1 cellular context compared by ENCODE assay signal in the genomic region with DNA sequence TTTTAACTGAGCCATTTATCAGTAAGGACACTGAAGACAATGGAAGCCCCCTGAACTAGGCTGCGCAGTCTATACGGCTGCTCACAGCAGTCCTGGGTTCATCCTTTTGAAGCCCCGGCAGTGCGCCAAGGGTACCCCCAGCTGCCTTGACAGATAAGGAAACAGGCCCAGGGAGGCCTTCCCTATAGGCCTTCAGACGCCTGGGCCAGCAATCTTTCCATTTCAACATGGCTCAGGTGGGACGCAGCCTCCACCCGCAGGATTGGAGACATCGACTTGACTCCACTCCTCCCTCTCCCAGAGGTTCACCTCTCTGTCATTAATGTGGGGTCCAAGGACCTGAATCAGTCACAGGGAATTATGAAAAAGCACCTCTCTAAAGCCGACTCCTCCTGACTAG.
TF ChIP-seq lines count a peak whose summit lies in the region.

No MANE protein-coding gene starts in this region.

TF ChIP-seq in HepG2, 621 proteins besides CTCF, POLR2A, EP300 and RAD21:
- TF ChIP-seq NFYB (CRISPR knock-in tag; IDR thresholded peaks at IDR 0.05) (no peak), ZNF331 (CRISPR knock-in tag; IDR thresholded peaks at IDR 0.05) (no peak), ZSCAN31 (CRISPR knock-in tag; IDR thresholded peaks at IDR 0.05; ENCODE audit: low read depth) (0 out of 2 replicates have a peak, but pooled peaks have one; percentile 15), ZFY (CRISPR knock-in tag; IDR thresholded peaks at IDR 0.05) (0 out of 2 replicates have a peak, but pooled peaks have one; percentile 28), EEA1 (CRISPR knock-in tag; IDR thresholded peaks at IDR 0.05; ENCODE audit: borderline replicate concordance) (no peak), MXD4 (CRISPR knock-in tag; IDR thresholded peaks at IDR 0.05) (no peak)
- TF ChIP-seq, protein P1, sequence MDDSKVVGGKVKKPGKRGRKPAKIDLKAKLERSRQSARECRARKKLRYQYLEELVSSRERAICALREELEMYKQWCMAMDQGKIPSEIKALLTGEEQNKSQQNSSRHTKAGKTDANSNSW (CRISPR knock-in tag; IDR thresholded peaks at IDR 0.05; ENCODE audit: borderline replicate concordance): no peak
- TF ChIP-seq, protein P2, sequence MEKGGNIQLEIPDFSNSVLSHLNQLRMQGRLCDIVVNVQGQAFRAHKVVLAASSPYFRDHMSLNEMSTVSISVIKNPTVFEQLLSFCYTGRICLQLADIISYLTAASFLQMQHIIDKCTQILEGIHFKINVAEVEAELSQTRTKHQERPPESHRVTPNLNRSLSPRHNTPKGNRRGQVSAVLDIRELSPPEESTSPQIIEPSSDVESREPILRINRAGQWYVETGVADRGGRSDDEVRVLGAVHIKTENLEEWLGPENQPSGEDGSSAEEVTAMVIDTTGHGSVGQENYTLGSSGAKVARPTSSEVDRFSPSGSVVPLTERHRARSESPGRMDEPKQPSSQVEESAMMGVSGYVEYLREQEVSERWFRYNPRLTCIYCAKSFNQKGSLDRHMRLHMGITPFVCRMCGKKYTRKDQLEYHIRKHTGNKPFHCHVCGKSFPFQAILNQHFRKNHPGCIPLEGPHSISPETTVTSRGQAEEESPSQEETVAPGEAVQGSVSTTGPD (CRISPR knock-in tag; IDR thresholded peaks at IDR 0.05): no peak
- TF ChIP-seq, protein P3, sequence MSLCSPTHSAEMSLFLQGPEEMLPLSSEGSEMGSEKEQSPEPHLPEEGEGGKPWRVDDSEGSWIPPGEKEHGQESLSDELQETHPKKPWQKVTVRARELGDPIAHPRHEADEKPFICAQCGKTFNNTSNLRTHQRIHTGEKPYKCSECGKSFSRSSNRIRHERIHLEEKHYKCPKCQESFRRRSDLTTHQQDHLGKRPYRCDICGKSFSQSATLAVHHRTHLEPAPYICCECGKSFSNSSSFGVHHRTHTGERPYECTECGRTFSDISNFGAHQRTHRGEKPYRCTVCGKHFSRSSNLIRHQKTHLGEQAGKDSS (CRISPR knock-in tag; IDR thresholded peaks at IDR 0.05; ENCODE audit: borderline replicate concordance, low read depth): 0 out of 2 replicates have a peak, but pooled peaks have one; percentile 11
- TF ChIP-seq, protein P4, sequence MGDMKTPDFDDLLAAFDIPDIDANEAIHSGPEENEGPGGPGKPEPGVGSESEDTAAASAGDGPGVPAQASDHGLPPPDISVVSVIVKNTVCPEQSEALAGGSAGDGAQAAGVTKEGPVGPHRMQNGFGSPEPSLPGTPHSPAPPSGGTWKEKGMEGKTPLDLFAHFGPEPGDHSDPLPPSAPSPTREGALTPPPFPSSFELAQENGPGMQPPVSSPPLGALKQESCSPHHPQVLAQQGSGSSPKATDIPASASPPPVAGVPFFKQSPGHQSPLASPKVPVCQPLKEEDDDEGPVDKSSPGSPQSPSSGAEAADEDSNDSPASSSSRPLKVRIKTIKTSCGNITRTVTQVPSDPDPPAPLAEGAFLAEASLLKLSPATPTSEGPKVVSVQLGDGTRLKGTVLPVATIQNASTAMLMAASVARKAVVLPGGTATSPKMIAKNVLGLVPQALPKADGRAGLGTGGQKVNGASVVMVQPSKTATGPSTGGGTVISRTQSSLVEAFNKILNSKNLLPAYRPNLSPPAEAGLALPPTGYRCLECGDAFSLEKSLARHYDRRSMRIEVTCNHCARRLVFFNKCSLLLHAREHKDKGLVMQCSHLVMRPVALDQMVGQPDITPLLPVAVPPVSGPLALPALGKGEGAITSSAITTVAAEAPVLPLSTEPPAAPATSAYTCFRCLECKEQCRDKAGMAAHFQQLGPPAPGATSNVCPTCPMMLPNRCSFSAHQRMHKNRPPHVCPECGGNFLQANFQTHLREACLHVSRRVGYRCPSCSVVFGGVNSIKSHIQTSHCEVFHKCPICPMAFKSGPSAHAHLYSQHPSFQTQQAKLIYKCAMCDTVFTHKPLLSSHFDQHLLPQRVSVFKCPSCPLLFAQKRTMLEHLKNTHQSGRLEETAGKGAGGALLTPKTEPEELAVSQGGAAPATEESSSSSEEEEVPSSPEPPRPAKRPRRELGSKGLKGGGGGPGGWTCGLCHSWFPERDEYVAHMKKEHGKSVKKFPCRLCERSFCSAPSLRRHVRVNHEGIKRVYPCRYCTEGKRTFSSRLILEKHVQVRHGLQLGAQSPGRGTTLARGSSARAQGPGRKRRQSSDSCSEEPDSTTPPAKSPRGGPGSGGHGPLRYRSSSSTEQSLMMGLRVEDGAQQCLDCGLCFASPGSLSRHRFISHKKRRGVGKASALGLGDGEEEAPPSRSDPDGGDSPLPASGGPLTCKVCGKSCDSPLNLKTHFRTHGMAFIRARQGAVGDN (CRISPR knock-in tag; IDR thresholded peaks at IDR 0.05): peak; percentile 39; the same call in 1 of the 2 replicates
- TF ChIP-seq, protein P5, sequence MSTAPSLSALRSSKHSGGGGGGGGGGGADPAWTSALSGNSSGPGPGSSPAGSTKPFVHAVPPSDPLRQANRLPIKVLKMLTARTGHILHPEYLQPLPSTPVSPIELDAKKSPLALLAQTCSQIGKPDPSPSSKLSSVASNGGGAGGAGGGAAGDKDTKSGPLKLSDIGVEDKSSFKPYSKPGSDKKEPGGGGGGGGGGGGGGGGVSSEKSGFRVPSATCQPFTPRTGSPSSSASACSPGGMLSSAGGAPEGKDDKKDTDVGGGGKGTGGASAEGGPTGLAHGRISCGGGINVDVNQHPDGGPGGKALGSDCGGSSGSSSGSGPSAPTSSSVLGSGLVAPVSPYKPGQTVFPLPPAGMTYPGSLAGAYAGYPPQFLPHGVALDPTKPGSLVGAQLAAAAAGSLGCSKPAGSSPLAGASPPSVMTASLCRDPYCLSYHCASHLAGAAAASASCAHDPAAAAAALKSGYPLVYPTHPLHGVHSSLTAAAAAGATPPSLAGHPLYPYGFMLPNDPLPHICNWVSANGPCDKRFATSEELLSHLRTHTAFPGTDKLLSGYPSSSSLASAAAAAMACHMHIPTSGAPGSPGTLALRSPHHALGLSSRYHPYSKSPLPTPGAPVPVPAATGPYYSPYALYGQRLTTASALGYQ (CRISPR knock-in tag; IDR thresholded peaks at IDR 0.05): no peak
- TF ChIP-seq, protein P6, sequence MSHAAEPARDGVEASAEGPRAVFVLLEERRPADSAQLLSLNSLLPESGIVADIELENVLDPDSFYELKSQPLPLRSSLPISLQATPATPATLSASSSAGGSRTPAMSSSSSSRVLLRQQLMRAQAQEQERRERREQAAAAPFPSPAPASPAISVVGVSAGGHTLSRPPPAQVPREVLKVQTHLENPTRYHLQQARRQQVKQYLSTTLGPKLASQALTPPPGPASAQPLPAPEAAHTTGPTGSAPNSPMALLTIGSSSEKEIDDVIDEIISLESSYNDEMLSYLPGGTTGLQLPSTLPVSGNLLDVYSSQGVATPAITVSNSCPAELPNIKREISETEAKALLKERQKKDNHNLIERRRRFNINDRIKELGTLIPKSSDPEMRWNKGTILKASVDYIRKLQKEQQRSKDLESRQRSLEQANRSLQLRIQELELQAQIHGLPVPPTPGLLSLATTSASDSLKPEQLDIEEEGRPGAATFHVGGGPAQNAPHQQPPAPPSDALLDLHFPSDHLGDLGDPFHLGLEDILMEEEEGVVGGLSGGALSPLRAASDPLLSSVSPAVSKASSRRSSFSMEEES (CRISPR knock-in tag; IDR thresholded peaks at IDR 0.05): no peak
